15 cellular contexts compared by ENCODE assay signal in the genomic region with DNA sequence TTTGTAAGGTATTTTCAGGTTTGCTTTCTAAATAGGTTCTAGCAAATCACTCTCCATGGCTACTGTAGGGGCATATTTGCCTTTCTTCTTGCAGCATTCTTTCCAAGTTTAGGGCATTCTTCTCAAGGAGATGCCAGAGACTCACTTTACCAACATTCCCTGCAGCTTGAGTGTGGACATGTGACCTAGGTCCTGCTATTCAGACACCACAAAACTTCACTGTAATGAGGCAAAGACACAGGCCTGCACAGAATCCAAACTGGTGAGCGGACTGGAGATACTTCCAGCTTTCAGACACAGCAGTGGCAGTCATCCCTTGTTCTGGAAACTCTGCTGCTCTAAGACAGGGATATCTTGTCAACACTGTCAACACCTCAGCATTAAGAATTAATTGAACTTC.
DNase-seq lines count a peak whose midpoint lies in the region; ATAC-seq and TF ChIP-seq lines count a peak whose summit lies in the region.
"Had no signal": no experiment of that assay in that cellular context is flagged by ENCODE, and none has a peak within 500 bp of the region (broad histone marks: within the 10 kb centered on the region; RNA-seq: fewer than 3 reads in every experiment).

No MANE protein-coding gene starts in this region.

- peaks cover 41% of the 10 kb centered on the region for H3K4me1 Mint-ChIP-seq in HFFc6 (ENCODE audit: low read depth)
- H3K4me1 Mint-ChIP-seq in naive thymus-derived CD8-positive, alpha-beta T cell, result no peaks in the 10 kb centered on the region
- no peaks in the 10 kb centered on the region for H3K4me1 Mint-ChIP-seq in progenitor cell of endocrine pancreas (ENCODE audit: low read depth)
- no peaks in the 10 kb centered on the region for H3K4me1 Mint-ChIP-seq in activated CD4-positive, alpha-beta T cell treated with anti-CD3 and anti-CD28 coated beads, Interleukin-2, amount 10 ng/mL, durations not matched to agents 24 days and 14 days
- H3K4me1 Mint-ChIP-seq: B cell had no signal

- no peaks in the 10 kb centered on the region for H3K36me3 ChIP-seq in mesenchymal stem cell (ENCODE audit: control insufficient read depth in 1 of 2, insufficient read depth in 2 of 2, low read depth in 1 of 2, low read length in 2 of 2)

- H3K36me3 Mint-ChIP-seq in HFFc6 (ENCODE audit: low read depth) (no peaks in the 10 kb centered on the region), progenitor cell of endocrine pancreas (ENCODE audit: insufficient read depth) (no peaks in the 10 kb centered on the region)
- H3K36me3 Mint-ChIP-seq in naive thymus-derived CD8-positive, alpha-beta T cell, result no peaks in the 10 kb centered on the region
- no peaks in the 10 kb centered on the region for H3K36me3 Mint-ChIP-seq in activated CD4-positive, alpha-beta T cell treated with anti-CD3 and anti-CD28 coated beads, Interleukin-2, amount 10 ng/mL, durations not matched to agents 24 days and 14 days (ENCODE audit: low read depth)

- POLR2A ChIA-PET in naive thymus-derived CD8-positive, alpha-beta T cell (lab: Charles Lee), result no interaction called here

- H3K27me3 ChIP-seq in mesenchymal stem cell (ENCODE audit: control insufficient read depth in 1 of 2, insufficient read depth in 1 of 2, low read length in 2 of 2), result peaks cover 0 to 3% of the 10 kb centered on the region in 2 experiments

- no peak overlapping the region for H3K4me2 ChIP-seq in mesenchymal stem cell (ENCODE audit: low read length, poor library complexity, severe bottlenecking)

- H3K27ac Mint-ChIP-seq in HFFc6 (no peak overlapping the region), progenitor cell of endocrine pancreas (no peak overlapping the region)
- no peak overlapping the region for H3K27ac Mint-ChIP-seq in naive thymus-derived CD8-positive, alpha-beta T cell
- no peak overlapping the region for H3K27ac Mint-ChIP-seq in activated CD4-positive, alpha-beta T cell treated with anti-CD3 and anti-CD28 coated beads, Interleukin-2, amount 10 ng/mL, durations not matched to agents 24 days and 14 days
- H3K27ac Mint-ChIP-seq: B cell; CD4-positive, alpha-beta T cell had no signal

- H4K8ac ChIP-seq in mesenchymal stem cell (ENCODE audit: low read length), result peak overlapping the region; percentile 49

- H2BK15ac ChIP-seq in mesenchymal stem cell (ENCODE audit: low read depth, poor library complexity, severe bottlenecking), result no peak overlapping the region

- no peak overlapping the region for H3K18ac ChIP-seq in mesenchymal stem cell (ENCODE audit: low read depth in 1 of 2, low read length in 2 of 2)

- H3K9me3 ChIP-seq in mesenchymal stem cell (ENCODE audit: control insufficient read depth, low read length), result peaks cover 1% of the 10 kb centered on the region

- no peak overlapping the region for H3K9ac ChIP-seq in mesenchymal stem cell (ENCODE audit: low read length)

- H3K27me3 Mint-ChIP-seq in HFFc6 (ENCODE audit: insufficient read depth), result peaks cover 2% of the 10 kb centered on the region; the same call in 1 of the 2 replicates
- H3K27me3 Mint-ChIP-seq in naive thymus-derived CD8-positive, alpha-beta T cell, result peaks cover 10 to 52% (median 32%) of the 10 kb centered on the region in 5 donors
- no peaks in the 10 kb centered on the region for H3K27me3 Mint-ChIP-seq in progenitor cell of endocrine pancreas
- peaks cover 9% of the 10 kb centered on the region for H3K27me3 Mint-ChIP-seq in activated CD4-positive, alpha-beta T cell treated with anti-CD3 and anti-CD28 coated beads, Interleukin-2, amount 10 ng/mL, durations not matched to agents 24 days and 14 days

- no peak overlapping the region for H3K4ac ChIP-seq in mesenchymal stem cell (ENCODE audit: low read depth in 1 of 2, low read length in 2 of 2)

- H3K14ac ChIP-seq in mesenchymal stem cell (ENCODE audit: low read length in 2 of 2), result no peak overlapping the region

- H3K9me3 Mint-ChIP-seq in HFFc6 (no peaks in the 10 kb centered on the region), progenitor cell of endocrine pancreas (ENCODE audit: low read depth) (no peaks in the 10 kb centered on the region)
- H3K9me3 Mint-ChIP-seq in naive thymus-derived CD8-positive, alpha-beta T cell, result peaks cover 0 to 2% (median 0%) of the 10 kb centered on the region in 9 donors
- no peaks in the 10 kb centered on the region for H3K9me3 Mint-ChIP-seq in activated CD4-positive, alpha-beta T cell treated with anti-CD3 and anti-CD28 coated beads, Interleukin-2, amount 10 ng/mL, durations not matched to agents 24 days and 14 days
- H3K9me3 Mint-ChIP-seq: CD4-positive, alpha-beta T cell had no signal

- no peak overlapping the region for H2BK120ac ChIP-seq in mesenchymal stem cell (ENCODE audit: low read depth, low read length)

- H3K4me1 ChIP-seq in mesenchymal stem cell (ENCODE audit: control insufficient read depth, insufficient read depth, low read depth, low read length), result no peaks in the 10 kb centered on the region

- intact Hi-C loops in activated CD4-positive, alpha-beta T cell treated with anti-CD3 and anti-CD28 coated beads, Interleukin-2, amount 10 ng/mL, durations not matched to agents 24 days and 14 days (cut with micrococcal nuclease), result no loop called here

- H2BK12ac ChIP-seq in mesenchymal stem cell (ENCODE audit: low read length in 2 of 2), result peak overlapping the region in 1 of 2 experiments; percentile 34

- ATAC-seq in naive thymus-derived CD8-positive, alpha-beta T cell, result no peak
- ATAC-seq in GM21447 (IDR thresholded peaks at IDR 0.05; ENCODE audit: unreplicated experiment), result no peak
- ATAC-seq: GM12878 had no signal

- DNase-seq in AG08395 (ENCODE audit: low spot score) (peak; percentile 26), HFFc6 (peak; percentile 36), astrocyte of the hippocampus (ENCODE audit: low read depth, low spot score) (peak; percentile 16), mesenchymal stem cell (peak; percentile 33), progenitor cell of endocrine pancreas (ENCODE audit: low spot score, unreplicated experiment) (no peak)
- DNase-seq in naive thymus-derived CD8-positive, alpha-beta T cell, result no peak
- DNase-seq in activated CD4-positive, alpha-beta T cell treated with anti-CD3 and anti-CD28 coated beads, Interleukin-2, amount 10 ng/mL, durations not matched to agents 24 days and 14 days, result no peak
- DNase-seq: C1 segment of cervical spinal cord; Calu3; CD4-positive, alpha-beta T cell; DMS 273 treated with DMSO at 0.1 percent for 48 hours had no signal

- H2BK5ac ChIP-seq in mesenchymal stem cell (ENCODE audit: low read depth, low read length, poor library complexity, severe bottlenecking), result no peak overlapping the region

- no peak overlapping the region for H2AK5ac ChIP-seq in mesenchymal stem cell (ENCODE audit: low read length, severe bottlenecking)

- H3K4me3 Mint-ChIP-seq in HFFc6 (no peak overlapping the region), progenitor cell of endocrine pancreas (ENCODE audit: low read depth) (no peak overlapping the region)
- no peak overlapping the region for H3K4me3 Mint-ChIP-seq in naive thymus-derived CD8-positive, alpha-beta T cell
- no peak overlapping the region for H3K4me3 Mint-ChIP-seq in activated CD4-positive, alpha-beta T cell treated with anti-CD3 and anti-CD28 coated beads, Interleukin-2, amount 10 ng/mL, durations not matched to agents 24 days and 14 days
- H3K4me3 Mint-ChIP-seq: B cell; CD4-positive, alpha-beta T cell had no signal

- no peaks in the 10 kb centered on the region for H3K79me1 ChIP-seq in mesenchymal stem cell (replicated peaks; ENCODE audit: low read length, poor library complexity, severe bottlenecking)

- TF ChIP-seq CTCF in HFFc6 (IDR thresholded peaks at IDR 0.05) (no peak), progenitor cell of endocrine pancreas (IDR thresholded peaks at IDR 0.05; ENCODE audit: unreplicated experiment) (no peak)

- no peak overlapping the region for H4K91ac ChIP-seq in mesenchymal stem cell (ENCODE audit: low read length)

- 100% methylated on average over 1 of the region's 1 CpG for WGBS in mesenchymal stem cell

- no peak overlapping the region for H2AFZ ChIP-seq in mesenchymal stem cell (ENCODE audit: low read depth, low read length)

- no peak overlapping the region for H3K23ac ChIP-seq in mesenchymal stem cell (ENCODE audit: low read length in 2 of 2)

- no peak overlapping the region for H3K4me3 ChIP-seq in mesenchymal stem cell (ENCODE audit: insufficient read depth in 1 of 2, low read depth in 1 of 2, low read length in 2 of 2)
- H3K4me3 ChIP-seq: GM12878 had no signal

- no peak overlapping the region for H3K27ac ChIP-seq in mesenchymal stem cell (ENCODE audit: low read length, poor library complexity, severe bottlenecking)
- H3K27ac ChIP-seq: 22Rv1 had no signal

Comparison
In these comparisons a context has a peak if more than half of its experiments do, and no peak if none do; other contexts are left out.
1. DNase-seq: peak in AG08395 (single experiment), HFFc6 (single experiment), astrocyte of the hippocampus (single experiment) and mesenchymal stem cell (single experiment); none in naive thymus-derived CD8-positive, alpha-beta T cell (0 of 10), progenitor cell of endocrine pancreas (single experiment) and activated CD4-positive, alpha-beta T cell treated with anti-CD3 and anti-CD28 coated beads, Interleukin-2, amount 10 ng/mL, durations not matched to agents 24 days and 14 days (single experiment).